In genomic region chr19:19627716-19628498, GRCh38 we compare ENCODE assay signal across 8 cellular contexts. TPM values are rescaled to one million over a fixed set of nuclear protein-coding genes. Genes with fewer than 3 reads are reported as not detected.
DNase-seq lines count a peak whose midpoint lies in the region; ATAC-seq and TF ChIP-seq lines count a peak whose summit lies in the region.

Gene LPAR2, minus strand, starts transcription at chr19:19628220. Its CDS starts 945 bp downstream, at chr19:19627275.

- H3K18ac ChIP-seq in mesendoderm (ENCODE audit: low read length) = peak within 1 kb of the TSS; percentile 91

- H3K4me1 ChIP-seq in HUES64 (ENCODE audit: insufficient read depth, low read length) (peaks cover 3% of the 10 kb centered on the region; the same call in 1 of the 2 replicates), mesendoderm (ENCODE audit: control insufficient read depth, low read depth, low read length) (peaks cover 6% of the 10 kb centered on the region)

- peaks cover 37% of the 10 kb centered on the region for H3K36me3 Mint-ChIP-seq in central memory CD8-positive, alpha-beta T cell (ENCODE audit: insufficient read depth)

- DNase-seq in AG04449 (ENCODE audit: low read depth, low spot score) = no peak
- peak; percentile 51 for DNase-seq in activated CD4-positive, CD25-positive, alpha-beta regulatory T cell treated with anti-CD3 and anti-CD28 coated beads, Interleukin-2, amount 50 U/mL, for 16 hours (ENCODE audit: low read depth, low spot score)
- peak; percentile 60 to 63 for DNase-seq in central memory CD8-positive, alpha-beta T cell (ENCODE audit: low spot score in 2 of 2)
- DNase-seq in mesendoderm = peak; percentile 81
- peak; percentile 46 to 55 for DNase-seq in stimulated activated CD8-positive, alpha-beta memory T cell treated with anti-CD3 and anti-CD28 coated beads, Interleukin-7, amount 100 ng/mL, for 1 hour (ENCODE audit: low read depth in 2 of 2)

- CTCF ChIA-PET in AG04449 (lab: Yijun Ruan, JAX) = interaction anchor here (0.7 to 2.0 kb wide), 6 partner anchors 16 to 96 kb away, joined by 3 to 12 read pairs (median 7); partner anchors contain the start of gene GMIP

- no peaks in the 10 kb centered on the region for H3K9me3 Mint-ChIP-seq in central memory CD8-positive, alpha-beta T cell

- H4K5ac ChIP-seq in mesendoderm (ENCODE audit: low read length) = no peak within 1 kb of the TSS

- ATAC-seq in GM19035 (IDR thresholded peaks at IDR 0.05; ENCODE audit: unreplicated experiment) (peak; percentile 74), GM19467 (IDR thresholded peaks at IDR 0.05; ENCODE audit: unreplicated experiment) (no peak)
- ATAC-seq in central memory CD8-positive, alpha-beta T cell (replicated peaks; ENCODE audit: extremely low read depth, poor library complexity, severe bottlenecking) = peak; percentile 82

- under 1% methylated on average over 82 of the region's 84 CpGs for WGBS in HUES64
- WGBS in mesendoderm (ENCODE audit: extremely low coverage, insufficient coverage, low lambda C conversion rate) = no CpG with 5 or more reads among the region's 84 CpGs

- H2AK5ac ChIP-seq in mesendoderm (ENCODE audit: low read length) = no peak within 1 kb of the TSS

- H3K9ac ChIP-seq in HUES64 (ENCODE audit: low read depth, low read length) (peak within 1 kb of the TSS; percentile 81), mesendoderm (ENCODE audit: low read length) (peak within 1 kb of the TSS; percentile 92)

- H3K79me1 ChIP-seq in mesendoderm (ENCODE audit: low read length) = peaks cover 11% of the 10 kb centered on the region

- H3K27ac Mint-ChIP-seq in central memory CD8-positive, alpha-beta T cell (ENCODE audit: low read depth) = peak within 1 kb of the TSS; percentile 95

- H3K4me1 Mint-ChIP-seq in central memory CD8-positive, alpha-beta T cell = peaks cover 34% of the 10 kb centered on the region

- H3K9me3 ChIP-seq in HUES64 (ENCODE audit: insufficient read depth, low read depth, low read length) = no peaks in the 10 kb centered on the region

- H3K4me2 ChIP-seq in mesendoderm (ENCODE audit: low read length) = peak within 1 kb of the TSS; percentile 70

- peak within 1 kb of the TSS; percentile 88 for H3K4me3 Mint-ChIP-seq in central memory CD8-positive, alpha-beta T cell

- H3K27ac ChIP-seq in HUES64 (ENCODE audit: low read depth, low read length) (peak within 1 kb of the TSS; percentile 89), mesendoderm (ENCODE audit: low read depth, low read length) (peak within 1 kb of the TSS; percentile 91)

- peak within 1 kb of the TSS; percentile 97 for H2BK5ac ChIP-seq in mesendoderm (ENCODE audit: low read length)

- H2BK120ac ChIP-seq in mesendoderm (ENCODE audit: low read depth, low read length) = no peak within 1 kb of the TSS

- no peak within 1 kb of the TSS for H4K8ac ChIP-seq in mesendoderm (ENCODE audit: low read depth, low read length)

- no peaks in the 10 kb centered on the region for H3K27me3 Mint-ChIP-seq in central memory CD8-positive, alpha-beta T cell

- H3K27me3 ChIP-seq in HUES64 (ENCODE audit: insufficient read depth, low read length) = no peaks in the 10 kb centered on the region
- no peaks in the 10 kb centered on the region for H3K27me3 ChIP-seq in mesendoderm (ENCODE audit: insufficient read depth, low read length, poor library complexity)

- H3K4me3 ChIP-seq in AG04449 (ENCODE audit: low read depth, low read length) (peak within 1 kb of the TSS; percentile 41), HUES64 (ENCODE audit: low read length) (peak within 1 kb of the TSS; percentile 68), mesendoderm (ENCODE audit: low read length) (peak within 1 kb of the TSS; percentile 81)

- H2BK15ac ChIP-seq in mesendoderm (replicated peaks; ENCODE audit: low read depth) = peak within 1 kb of the TSS; percentile 39

- peak within 1 kb of the TSS; percentile 97 for H3K56ac ChIP-seq in mesendoderm (ENCODE audit: low read length)

- H3K4ac ChIP-seq in mesendoderm (ENCODE audit: low read depth, low read length) = peak within 1 kb of the TSS; percentile 60

- H3K36me3 ChIP-seq in HUES64 (ENCODE audit: insufficient read depth, low read length) = peaks cover 36% of the 10 kb centered on the region
- peaks cover 4% of the 10 kb centered on the region for H3K36me3 ChIP-seq in mesendoderm (ENCODE audit: control insufficient read depth, insufficient read depth, low read length)

- no peak for TF ChIP-seq CTCF in AG04449 (IDR thresholded peaks at IDR 0.05; ENCODE audit: insufficient read depth, low read length, missing control alignments)

- H3K23ac ChIP-seq in mesendoderm (ENCODE audit: low read length) = peak within 1 kb of the TSS; percentile 66

- H3K79me2 ChIP-seq in mesendoderm (ENCODE audit: control insufficient read depth, insufficient read depth, low read length) = no peaks in the 10 kb centered on the region

- POLR2A ChIA-PET in AG04449 (lab: Yijun Ruan, JAX) = interaction anchor here (0.9 kb wide), 1 partner anchor 14 kb away, joined by 3 read pairs; no protein-coding TSS in a partner anchor

RNA-seq across cellular contexts. Expression of gene LPAR2, which starts in this region (rescaled TPM):
- 44.0 TPM for polyA plus RNA-seq in HUES64 (2013, experiment 1 of 2)
- polyA plus RNA-seq in HUES64 (2013, experiment 2 of 2) = 40.5 TPM
- polyA plus RNA-seq in mesendoderm (2013, experiment 1 of 2) = 47.8 TPM
- polyA plus RNA-seq in mesendoderm (2013, experiment 2 of 2) = 47.7 TPM
